In genomic region chr3:9503283-9503682, GRCh38 we compare ENCODE assay signal across 8 cellular contexts. TPM values are rescaled to one million over a fixed set of nuclear protein-coding genes. Genes with fewer than 3 reads are reported as not detected.
A peak's percentile ranks its signal among the peaks of the same experiment; 100 is the strongest.
DNase-seq lines count a peak whose midpoint lies in the region; ATAC-seq and TF ChIP-seq lines count a peak whose summit lies in the region.

No MANE protein-coding gene starts in this region.

- no peak overlapping the region for H3K9ac ChIP-seq in Karpas-422 (ENCODE audit: low read length)
- no peak overlapping the region for H3K9ac ChIP-seq in SK-N-MC (ENCODE audit: insufficient read length)

- H4K20me1 ChIP-seq in Karpas-422 (ENCODE audit: insufficient read depth, low read depth, low read length), result peaks cover 14% of the 10 kb centered on the region; the same call in 1 of the 2 replicates

- H3K27ac ChIP-seq in Karpas-422 (ENCODE audit: low read length), result no peak overlapping the region
- H3K27ac ChIP-seq in SK-N-MC, result no peak overlapping the region
- no peak overlapping the region for H3K27ac ChIP-seq in prostate gland
- H3K27ac ChIP-seq in uterus, result no peak overlapping the region

- no peaks in the 10 kb centered on the region for H3K36me3 Mint-ChIP-seq in glutamatergic neuron (ENCODE audit: unreplicated experiment)

- H3K36me3 ChIP-seq in Karpas-422 (ENCODE audit: insufficient read depth, low read length), result no peaks in the 10 kb centered on the region
- H3K36me3 ChIP-seq in SK-N-MC (ENCODE audit: insufficient read depth, low read length), result no peaks in the 10 kb centered on the region
- no peaks in the 10 kb centered on the region for H3K36me3 ChIP-seq in prostate gland
- no peaks in the 10 kb centered on the region for H3K36me3 ChIP-seq in uterus

- no peak overlapping the region for H3K4me2 ChIP-seq in Karpas-422 (ENCODE audit: low read depth, low read length, poor library complexity, severe bottlenecking)

- peak; percentile 93 for DNase-seq in Karpas-422
- DNase-seq in SK-N-MC (ENCODE audit: low read depth, low spot score), result peak; percentile 35
- peak; percentile 73 for DNase-seq in activated naive CD4-positive, alpha-beta T cell treated with Interleukin-2 at 50 U/mL for 16 hours
- peak; percentile 87 for DNase-seq in glutamatergic neuron
- DNase-seq in prostate gland (ENCODE audit: low spot score), result peak; percentile 43
- peak; percentile 58 for DNase-seq in uterus

- no peak overlapping the region for H2AFZ ChIP-seq in Karpas-422 (ENCODE audit: low read length)

- H3K9me3 ChIP-seq in Karpas-422 (ENCODE audit: low read length) (no peaks in the 10 kb centered on the region), SK-N-MC (ENCODE audit: low read depth, low read length) (no peaks in the 10 kb centered on the region), prostate gland (no peaks in the 10 kb centered on the region), uterus (no peaks in the 10 kb centered on the region)

- H3K79me2 ChIP-seq in Karpas-422 (ENCODE audit: low read length), result no peaks in the 10 kb centered on the region

- TF ChIP-seq POLR2A in prostate gland (IDR thresholded peaks at IDR 0.05) (no peak), uterus (IDR thresholded peaks at IDR 0.05) (no peak)

- TF ChIP-seq CTCF in GM12873 (IDR thresholded peaks at IDR 0.05; ENCODE audit: insufficient read depth, low read depth, low read length, missing control alignments) (peak; percentile 96), glutamatergic neuron (IDR thresholded peaks at IDR 0.05; ENCODE audit: partially characterized antibody, unreplicated experiment) (peak; percentile 98), prostate gland (IDR thresholded peaks at IDR 0.05) (peak; percentile 65 to 77 (median 68)), uterus (IDR thresholded peaks at IDR 0.05) (peak; percentile 64 to 76 (median 70))

- no peak for ATAC-seq in HG02840 (IDR thresholded peaks at IDR 0.05; ENCODE audit: low FRiP score, unreplicated experiment)

- H3K27me3 ChIP-seq in Karpas-422 (ENCODE audit: low read length) (no peaks in the 10 kb centered on the region), prostate gland (replicated peaks; ENCODE audit: insufficient read depth) (peaks cover 4% of the 10 kb centered on the region), uterus (peaks cover 3 to 4% of the 10 kb centered on the region in 2 donors)

- no peaks in the 10 kb centered on the region for H3K9me2 ChIP-seq in Karpas-422 (replicated peaks; ENCODE audit: insufficient read depth, low read length)

- intact Hi-C loops in prostate gland (cut with DNase I), result loop anchor here (10.0 kb wide), 1 partner anchor 172 kb away; no protein-coding TSS in a partner anchor
- intact Hi-C loops in uterus (cut with DNase I; ENCODE audit: low total_unique reads), result no loop called here

- peaks cover 6% of the 10 kb centered on the region for H3K27me3 Mint-ChIP-seq in glutamatergic neuron (ENCODE audit: unreplicated experiment)

- H3K27ac Mint-ChIP-seq in glutamatergic neuron (ENCODE audit: unreplicated experiment), result no peak overlapping the region

- H3K4me3 Mint-ChIP-seq in glutamatergic neuron (ENCODE audit: unreplicated experiment), result no peak overlapping the region

- H3K4me1 Mint-ChIP-seq in glutamatergic neuron (ENCODE audit: low read depth, unreplicated experiment), result peaks cover 10% of the 10 kb centered on the region

- H3K4me3 ChIP-seq in Karpas-422 (ENCODE audit: low read length) (no peak overlapping the region), SK-N-MC (no peak overlapping the region), prostate gland (no peak overlapping the region), uterus (no peak overlapping the region)

- 1% methylated on average over 4 of the region's 4 CpGs for WGBS in prostate gland

- H3K4me1 ChIP-seq in Karpas-422 (ENCODE audit: low read length) (peaks cover 8% of the 10 kb centered on the region), prostate gland (replicated peaks) (no peaks in the 10 kb centered on the region), uterus (no peaks in the 10 kb centered on the region)

- H3K9me3 Mint-ChIP-seq in glutamatergic neuron (ENCODE audit: unreplicated experiment), result peaks cover 8% of the 10 kb centered on the region

RNA-seq across cellular contexts. Expression of gene LHFPL4, which starts 50.3 kb away (rescaled TPM):
- not detected in 2 replicates for total RNA-seq in Karpas-422 (2014; rRNA removed; shearing (Covaris generic); ENCODE audit: low replicate concordance)
- 23.4 TPM for total RNA-seq in glutamatergic neuron (ENCODE audit: unreplicated experiment)
- total RNA-seq in prostate gland, result 1 to 10 TPM in 1 of 2 donors, under 1 TPM in 1; 0.28 to 6.8 TPM
- total RNA-seq in uterus, result under 1 TPM in 1 of 4 donors, not detected in 3; 0.14 TPM

Comparison
In these comparisons a context has a peak if more than half of its experiments do, and no peak if none do; other contexts are left out.
1. DNase-seq: peak in every context shown above with its lines; median percentile 93 in Karpas-422; 87 in glutamatergic neuron; 73 in activated naive CD4-positive, alpha-beta T cell treated with Interleukin-2 at 50 U/mL for 16 hours; 58 in uterus; 43 in prostate gland; 35 in SK-N-MC.